18 cellular contexts compared by ENCODE assay signal in the genomic region with DNA sequence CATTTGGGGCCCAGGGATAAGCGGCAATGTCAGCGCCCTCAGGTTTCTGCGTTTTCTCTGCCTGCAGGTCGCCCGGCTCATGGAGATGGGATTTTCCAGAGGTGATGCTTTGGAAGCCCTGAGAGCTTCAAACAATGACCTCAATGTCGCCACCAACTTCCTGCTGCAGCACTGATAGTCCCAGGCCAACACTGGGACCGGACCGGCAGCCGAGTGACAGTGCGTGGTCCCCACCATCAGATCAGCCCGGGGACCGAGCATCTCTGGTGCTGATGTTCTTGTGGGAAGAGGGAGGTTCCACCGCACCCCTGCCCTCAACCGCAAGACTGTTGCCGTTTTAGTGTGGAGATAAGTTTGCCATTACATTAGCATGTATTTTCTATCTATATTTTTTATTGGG.
DNase-seq lines count a peak whose midpoint lies in the region; ATAC-seq and TF ChIP-seq lines count a peak whose summit lies in the region.
"Had no signal": no experiment of that assay in that cellular context is flagged by ENCODE, and none has a peak within 500 bp of the region (broad histone marks: within the 10 kb centered on the region; RNA-seq: fewer than 3 reads in every experiment).

No MANE protein-coding gene starts in this region.

- no peak for ATAC-seq in CD4-positive, alpha-beta T cell (ENCODE audit: poor library complexity)
- no peak for ATAC-seq in activated T-cell treated with anti-CD3 and anti-CD28 coated beads, Interleukin-2, amount 50 U/mL, for 72 hours (replicated peaks in 1 of 2)
- ATAC-seq in memory B cell (ENCODE audit: low read depth) (no peak), GM21360 (IDR thresholded peaks at IDR 0.05; ENCODE audit: unreplicated experiment) (no peak)
- ATAC-seq: A549 had no signal

- H3K27ac ChIP-seq in CD4-positive, alpha-beta T cell (ENCODE audit: low read depth, low read length), result peak overlapping the region; percentile 57
- H3K27ac ChIP-seq: A549, SK-N-MC, stomach, tibial nerve had no signal

- no peak overlapping the region for H3K4me3 Mint-ChIP-seq in CD4-positive, alpha-beta T cell
- H3K4me3 Mint-ChIP-seq in activated T-cell treated with anti-CD3 and anti-CD28 coated beads, Interleukin-2, amount 50 U/mL, for 72 hours, result peak overlapping the region; percentile 53 to 68
- no peak overlapping the region for H3K4me3 Mint-ChIP-seq in memory B cell
- H3K4me3 Mint-ChIP-seq: activated B cell treated with CpG ODN at 0.5 μM for 24 hours; activated naive CD4-positive, alpha-beta T cell treated with anti-CD3 and anti-CD28 coated beads, Interleukin-2, amount 50 U/mL, for 24 hours had no signal

- no peaks in the 10 kb centered on the region for H3K27me3 ChIP-seq in CD4-positive, alpha-beta T cell (ENCODE audit: control insufficient read depth, insufficient read depth, low read length)
- H3K27me3 ChIP-seq: stomach, tibial nerve had no signal

- peak; percentile 55 for DNase-seq in activated CD8-positive, alpha-beta memory T cell treated with anti-CD3 and anti-CD28 coated beads for 24 hours
- no peak for DNase-seq in activated CD8-positive, alpha-beta memory T cell treated with anti-CD3 and anti-CD28 coated beads, Interleukin-2, amount 50 U/mL, for 4 hours
- no peak for DNase-seq in CD4-positive, alpha-beta T cell
- no peak for DNase-seq in activated T-cell treated with anti-CD3 and anti-CD28 coated beads, Interleukin-2, amount 50 U/mL, for 72 hours
- DNase-seq in memory B cell (ENCODE audit: low spot score in 2 of 2) (no peak), SW480 (ENCODE audit: low spot score) (no peak), NOMO-1 treated with DMSO at 0.1 percent for 48 hours (lab: John Stamatoyannopoulos, UW; ENCODE audit: unreplicated experiment) (no peak)
- DNase-seq: activated B cell treated with CpG ODN at 0.5 μM for 24 hours; mammary epithelial cell; NCI-H1694; NCI-H526 treated with DMSO at 0.1 percent for 48 hours; stimulated activated CD4-positive, alpha-beta T cell treated with anti-CD3 and anti-CD28 coated beads, Interleukin-2, amount 100 ng/mL, for 48 hours; stomach had no signal

- no peaks in the 10 kb centered on the region for H3K9me3 ChIP-seq in CD4-positive, alpha-beta T cell (ENCODE audit: control insufficient read depth, low read length)
- H3K9me3 ChIP-seq: A549, stomach, tibial nerve had no signal

- H3K9me3 Mint-ChIP-seq in CD4-positive, alpha-beta T cell, result no peaks in the 10 kb centered on the region
- H3K9me3 Mint-ChIP-seq in activated T-cell treated with anti-CD3 and anti-CD28 coated beads, Interleukin-2, amount 50 U/mL, for 72 hours, result no peaks in the 10 kb centered on the region
- H3K9me3 Mint-ChIP-seq in memory B cell, result no peaks in the 10 kb centered on the region
- H3K9me3 Mint-ChIP-seq: activated B cell treated with CpG ODN at 0.5 μM for 24 hours; activated naive CD4-positive, alpha-beta T cell treated with anti-CD3 and anti-CD28 coated beads, Interleukin-2, amount 50 U/mL, for 24 hours had no signal

- CTCF ChIA-PET in CD4-positive, alpha-beta T cell (lab: Charles Lee), result interaction anchor here (0.9 to 5.9 kb wide), 2 partner anchors 51 to 115 kb away, joined by 3 to 77 read pairs; no protein-coding TSS in a partner anchor

- H3K36me3 Mint-ChIP-seq in CD4-positive, alpha-beta T cell (ENCODE audit: low read depth), result peaks cover 19% of the 10 kb centered on the region
- peaks cover 2 to 15% of the 10 kb centered on the region in 2 donors for H3K36me3 Mint-ChIP-seq in activated T-cell treated with anti-CD3 and anti-CD28 coated beads, Interleukin-2, amount 50 U/mL, for 72 hours (ENCODE audit: insufficient read depth in 2 of 2)
- H3K36me3 Mint-ChIP-seq in memory B cell, result peaks cover 7% of the 10 kb centered on the region

- intact Hi-C loops in CD4-positive, alpha-beta T cell (cut with DNase I, micrococcal nuclease), result loop anchor here (2.0 to 10.0 kb wide), 5 partner anchors 37 to 208 kb away; a partner anchor contains a TSS

- POLR2A ChIA-PET in CD4-positive, alpha-beta T cell (lab: Charles Lee), result interaction anchor here (1.1 to 6.7 kb wide), 5 partner anchors 18 to 115 kb away, joined by 3 to 76 read pairs (median 35); a partner anchor contains a TSS

- no peaks in the 10 kb centered on the region for H3K27me3 Mint-ChIP-seq in CD4-positive, alpha-beta T cell
- H3K27me3 Mint-ChIP-seq in activated T-cell treated with anti-CD3 and anti-CD28 coated beads, Interleukin-2, amount 50 U/mL, for 72 hours (ENCODE audit: low read depth), result no peaks in the 10 kb centered on the region
- H3K27me3 Mint-ChIP-seq in memory B cell, result no peaks in the 10 kb centered on the region
- H3K27me3 Mint-ChIP-seq: activated B cell treated with CpG ODN at 0.5 μM for 24 hours; activated naive CD4-positive, alpha-beta T cell treated with anti-CD3 and anti-CD28 coated beads, Interleukin-2, amount 50 U/mL, for 24 hours had no signal

- H3K27ac Mint-ChIP-seq in CD4-positive, alpha-beta T cell, result peak overlapping the region; percentile 88
- peak overlapping the region; percentile 38 for H3K27ac Mint-ChIP-seq in activated T-cell treated with anti-CD3 and anti-CD28 coated beads, Interleukin-2, amount 50 U/mL, for 72 hours
- H3K27ac Mint-ChIP-seq in memory B cell, result peak overlapping the region; percentile 92
- H3K27ac Mint-ChIP-seq: activated B cell treated with CpG ODN at 0.5 μM for 24 hours had no signal

- no peak for TF ChIP-seq CTCF in CD4-positive, alpha-beta T cell (IDR thresholded peaks at IDR 0.05)

- H3K4me1 Mint-ChIP-seq in CD4-positive, alpha-beta T cell (ENCODE audit: low read depth), result peaks cover 81% of the 10 kb centered on the region
- H3K4me1 Mint-ChIP-seq in activated T-cell treated with anti-CD3 and anti-CD28 coated beads, Interleukin-2, amount 50 U/mL, for 72 hours (ENCODE audit: low read depth), result peaks cover 85% of the 10 kb centered on the region
- H3K4me1 Mint-ChIP-seq in memory B cell, result peaks cover 46% of the 10 kb centered on the region

Comparison
In these comparisons a context has a peak if more than half of its experiments do, and no peak if none do; other contexts are left out.
1. H3K27ac Mint-ChIP-seq: peak in every context shown above with its lines; median percentile 92 in memory B cell; 88 in CD4-positive, alpha-beta T cell; 38 in activated T-cell treated with anti-CD3 and anti-CD28 coated beads, Interleukin-2, amount 50 U/mL, for 72 hours.
2. H3K4me3 Mint-ChIP-seq: peak in activated T-cell treated with anti-CD3 and anti-CD28 coated beads, Interleukin-2, amount 50 U/mL, for 72 hours (2 of 2); none in CD4-positive, alpha-beta T cell (single experiment) and memory B cell (single experiment).